Comparison of ENCODE assay signal across 21 cellular contexts in genomic region chr14:79586401-79586800, GRCh38.
A peak's percentile ranks its signal among the peaks of the same experiment; 100 is the strongest.
DNase-seq lines count a peak whose midpoint lies in the region; ATAC-seq and TF ChIP-seq lines count a peak whose summit lies in the region.
"Had no signal": no experiment of that assay in that cellular context is flagged by ENCODE, and none has a peak within 500 bp of the region (broad histone marks: within the 10 kb centered on the region; RNA-seq: fewer than 3 reads in every experiment).

No MANE protein-coding gene starts in this region.

- H3K4me2 ChIP-seq in Loucy (ENCODE audit: low read depth, low read length, poor library complexity, severe bottlenecking) (peak overlapping the region; percentile 55), mesenchymal stem cell (ENCODE audit: low read length, poor library complexity, severe bottlenecking) (peak overlapping the region; percentile 28)

- no peaks in the 10 kb centered on the region; the same call in 1 of the 2 replicates for H3F3A ChIP-seq in Loucy (ENCODE audit: low read depth)

- H3K9ac ChIP-seq in Loucy (ENCODE audit: low read depth, low read length, poor library complexity, severe bottlenecking): no peak overlapping the region
- H3K9ac ChIP-seq in mesenchymal stem cell (ENCODE audit: low read length): no peak overlapping the region

- H3K4me1 Mint-ChIP-seq in activated CD4-positive, alpha-beta T cell treated with anti-CD3 and anti-CD28 coated beads for 36 hours: no peaks in the 10 kb centered on the region
- H3K4me1 Mint-ChIP-seq: activated CD4-positive, alpha-beta T cell treated with anti-CD3 and anti-CD28 coated beads, Interleukin-2, amount 10 ng/mL, durations not matched to agents 7 days and 5 days; CD14-positive monocyte had no signal

- CTCF ChIA-PET in activated CD4-positive, alpha-beta T cell treated with anti-CD3 and anti-CD28 coated beads for 36 hours (lab: Charles Lee): no interaction called here

- H3K14ac ChIP-seq in mesenchymal stem cell (ENCODE audit: low read length in 2 of 2): no peak overlapping the region

- peak overlapping the region; percentile 93 for H3K27ac ChIP-seq in brain microvascular endothelial cell
- peak overlapping the region; percentile 84 for H3K27ac ChIP-seq in mesenchymal stem cell (ENCODE audit: low read length, poor library complexity, severe bottlenecking)
- H3K27ac ChIP-seq in thyroid gland: no peak overlapping the region
- H3K27ac ChIP-seq: neutrophil, WERI-Rb-1 had no signal

- H3K4me1 ChIP-seq in Loucy (ENCODE audit: insufficient read depth, low read length, poor library complexity, severe bottlenecking) (peaks cover 23% of the 10 kb centered on the region), mesenchymal stem cell (ENCODE audit: control insufficient read depth, insufficient read depth, low read depth, low read length) (peaks cover 6% of the 10 kb centered on the region), thyroid gland (peaks cover 0 to 4% of the 10 kb centered on the region in 2 donors)

- H3K4ac ChIP-seq in mesenchymal stem cell (ENCODE audit: low read depth in 1 of 2, low read length in 2 of 2): no peak overlapping the region

- no peak overlapping the region for H3K18ac ChIP-seq in mesenchymal stem cell (ENCODE audit: low read depth in 1 of 2, low read length in 2 of 2)

- H3K9me3 ChIP-seq in Loucy (ENCODE audit: insufficient read depth, low read depth, low read length) (peaks cover 3% of the 10 kb centered on the region; the same call in 1 of the 2 replicates), mesenchymal stem cell (ENCODE audit: control insufficient read depth, low read length) (no peaks in the 10 kb centered on the region), thyroid gland (no peaks in the 10 kb centered on the region)
- H3K9me3 ChIP-seq: neutrophil had no signal

- no peak overlapping the region for H2AK5ac ChIP-seq in mesenchymal stem cell (ENCODE audit: low read length, severe bottlenecking)

- intact Hi-C loops in thyroid gland (cut with DNase I): no loop called here
- intact Hi-C loops in activated CD4-positive, alpha-beta T cell treated with anti-CD3 and anti-CD28 coated beads for 36 hours (cut with DNase I, micrococcal nuclease): no loop called here
- intact Hi-C loops in lower leg skin (cut with DNase I; ENCODE audit: low total_unique reads): no loop called here

- H3K9me2 ChIP-seq in Loucy (replicated peaks; ENCODE audit: low read depth, low read length): no peaks in the 10 kb centered on the region

- H3K4me3 Mint-ChIP-seq in activated CD4-positive, alpha-beta T cell treated with anti-CD3 and anti-CD28 coated beads for 36 hours: no peak overlapping the region
- H3K4me3 Mint-ChIP-seq: activated CD4-positive, alpha-beta T cell treated with anti-CD3 and anti-CD28 coated beads, Interleukin-2, amount 10 ng/mL, durations not matched to agents 7 days and 5 days; activated T-cell treated with anti-CD3 and anti-CD28 coated beads, Interleukin-2, amount 50 U/mL, for 4 hours; CD14-positive monocyte had no signal

- H2AFZ ChIP-seq in Loucy (ENCODE audit: low read length) (no peak overlapping the region), mesenchymal stem cell (ENCODE audit: low read depth, low read length) (no peak overlapping the region)

- no peak for TF ChIP-seq POLR2A in thyroid gland (IDR thresholded peaks at IDR 0.05)
- TF ChIP-seq POLR2A in lower leg skin (IDR thresholded peaks at IDR 0.05): no peak

- 99% methylated on average over 5 of the region's 5 CpGs for WGBS in mesenchymal stem cell
- WGBS in thyroid gland, 2 donors: 67 to 84% methylated on average over 5 of the region's 5 CpGs
- 67% methylated on average over 5 of the region's 5 CpGs for WGBS in lower leg skin, 2 donors

- no peak overlapping the region for H3K23ac ChIP-seq in mesenchymal stem cell (ENCODE audit: low read length in 2 of 2)

- H3K27me3 Mint-ChIP-seq in activated CD4-positive, alpha-beta T cell treated with anti-CD3 and anti-CD28 coated beads for 36 hours: no peaks in the 10 kb centered on the region
- H3K27me3 Mint-ChIP-seq: activated CD4-positive, alpha-beta T cell treated with anti-CD3 and anti-CD28 coated beads, Interleukin-2, amount 10 ng/mL, durations not matched to agents 7 days and 5 days had no signal

- no peak for TF ChIP-seq CTCF in Loucy (conservative IDR thresholded peaks at IDR 0.05; ENCODE audit: low read length)
- TF ChIP-seq CTCF in brain microvascular endothelial cell (IDR thresholded peaks at IDR 0.05; ENCODE audit: low read depth, low read length, missing control alignments): no peak
- no peak for TF ChIP-seq CTCF in thyroid gland (IDR thresholded peaks at IDR 0.05)
- no peak for TF ChIP-seq CTCF in lower leg skin (IDR thresholded peaks at IDR 0.05)

- no peak overlapping the region for H2BK120ac ChIP-seq in mesenchymal stem cell (ENCODE audit: low read depth, low read length)

- no peak overlapping the region for H2BK15ac ChIP-seq in mesenchymal stem cell (ENCODE audit: low read depth, poor library complexity, severe bottlenecking)

- DNase-seq in brain microvascular endothelial cell (no peak), mesenchymal stem cell (no peak), thyroid gland (peak; percentile 7 to 9), COR-L47 (lab: John Stamatoyannopoulos, UW) (no peak), GOT3 (lab: John Stamatoyannopoulos, UW) (no peak), lower leg skin (ENCODE audit: low spot score in 2 of 2) (no peak)
- no peak for DNase-seq in activated CD4-positive, alpha-beta T cell treated with anti-CD3 and anti-CD28 coated beads for 36 hours
- DNase-seq: activated CD4-positive, alpha-beta T cell treated with anti-CD3 and anti-CD28 coated beads, Interleukin-2, amount 10 ng/mL, durations not matched to agents 7 days and 5 days; activated gamma-delta T cell treated with Interleukin-2 at 50 U/mL for 16 hours; activated T-cell treated with anti-CD3 and anti-CD28 coated beads, Interleukin-2, amount 50 U/mL, for 4 hours; MV-4-11; NCI-H526; retina; SHP77; stimulated activated CD4-positive, alpha-beta T cell treated with anti-CD3 and anti-CD28 coated beads, Interleukin-2, amount 100 ng/mL, for 24 hours; T1000; WERI-Rb-1 had no signal

- no peak overlapping the region for H4K91ac ChIP-seq in mesenchymal stem cell (ENCODE audit: low read length)

- H3K4me3 ChIP-seq in Loucy (ENCODE audit: low read length, poor library complexity, severe bottlenecking) (peak overlapping the region; percentile 46), brain microvascular endothelial cell (ENCODE audit: low read depth, low read length) (no peak overlapping the region), mesenchymal stem cell (ENCODE audit: insufficient read depth in 1 of 2, low read depth in 1 of 2, low read length in 2 of 2) (no peak overlapping the region), thyroid gland (replicated peaks in 1 of 3) (no peak overlapping the region), lower leg skin (ENCODE audit: low read depth, poor library complexity, severe bottlenecking) (no peak overlapping the region)
- H3K4me3 ChIP-seq: GM12878 had no signal

- no peaks in the 10 kb centered on the region for H3K79me1 ChIP-seq in mesenchymal stem cell (replicated peaks; ENCODE audit: low read length, poor library complexity, severe bottlenecking)

- no peak overlapping the region for H4K8ac ChIP-seq in mesenchymal stem cell (ENCODE audit: low read length)

- in situ Hi-C loops in brain microvascular endothelial cell (cut with HindIII; ENCODE audit: low pct_ligation_motif_present, low sequenced_read_pairs): no loop called here

- H4K20me1 ChIP-seq in Loucy (ENCODE audit: insufficient read depth, low read length, poor library complexity, severe bottlenecking): no peaks in the 10 kb centered on the region

- no peak overlapping the region for H2BK5ac ChIP-seq in mesenchymal stem cell (ENCODE audit: low read depth, low read length, poor library complexity, severe bottlenecking)

- ATAC-seq in activated CD4-positive, alpha-beta T cell treated with anti-CD3 and anti-CD28 coated beads for 36 hours: no peak
- ATAC-seq: activated T-cell treated with anti-CD3 and anti-CD28 coated beads, Interleukin-2, amount 50 U/mL, for 4 hours; GM12878 had no signal

- H3K36me3 Mint-ChIP-seq in activated CD4-positive, alpha-beta T cell treated with anti-CD3 and anti-CD28 coated beads for 36 hours (ENCODE audit: low read depth): no peaks in the 10 kb centered on the region
- H3K36me3 Mint-ChIP-seq: CD14-positive monocyte had no signal

- H3K27me3 ChIP-seq in Loucy (ENCODE audit: insufficient read depth, low read length, poor library complexity, severe bottlenecking) (no peaks in the 10 kb centered on the region), brain microvascular endothelial cell (replicated peaks) (no peaks in the 10 kb centered on the region), mesenchymal stem cell (ENCODE audit: control insufficient read depth in 1 of 2, insufficient read depth in 1 of 2, low read length in 2 of 2) (no peaks in the 10 kb centered on the region), thyroid gland (no peaks in the 10 kb centered on the region)
- H3K27me3 ChIP-seq: neutrophil had no signal

- no peak overlapping the region for H3K27ac Mint-ChIP-seq in activated CD4-positive, alpha-beta T cell treated with anti-CD3 and anti-CD28 coated beads for 36 hours
- H3K27ac Mint-ChIP-seq: activated CD4-positive, alpha-beta T cell treated with anti-CD3 and anti-CD28 coated beads, Interleukin-2, amount 10 ng/mL, durations not matched to agents 7 days and 5 days had no signal

- H3K79me2 ChIP-seq in Loucy (ENCODE audit: insufficient read depth, low read length): no peaks in the 10 kb centered on the region

- peaks cover 2% of the 10 kb centered on the region for H3K9me3 Mint-ChIP-seq in activated CD4-positive, alpha-beta T cell treated with anti-CD3 and anti-CD28 coated beads for 36 hours (ENCODE audit: low read depth)
- H3K9me3 Mint-ChIP-seq: activated CD4-positive, alpha-beta T cell treated with anti-CD3 and anti-CD28 coated beads, Interleukin-2, amount 10 ng/mL, durations not matched to agents 7 days and 5 days had no signal

- H3K36me3 ChIP-seq in Loucy (ENCODE audit: insufficient read depth, low read length): no peaks in the 10 kb centered on the region
- no peaks in the 10 kb centered on the region for H3K36me3 ChIP-seq in brain microvascular endothelial cell (replicated peaks)
- H3K36me3 ChIP-seq in mesenchymal stem cell (ENCODE audit: control insufficient read depth in 1 of 2, insufficient read depth in 2 of 2, low read depth in 1 of 2, low read length in 2 of 2): no peaks in the 10 kb centered on the region
- no peaks in the 10 kb centered on the region for H3K36me3 ChIP-seq in thyroid gland
- H3K36me3 ChIP-seq: neutrophil, WERI-Rb-1 had no signal

- POLR2A ChIA-PET in activated CD4-positive, alpha-beta T cell treated with anti-CD3 and anti-CD28 coated beads for 36 hours (lab: Charles Lee): no interaction called here

- H2BK12ac ChIP-seq in mesenchymal stem cell (ENCODE audit: low read length in 2 of 2): no peak overlapping the region

Comparison
In these comparisons a context has a peak if more than half of its experiments do, and no peak if none do; other contexts are left out.
1. DNase-seq: peak in thyroid gland (2 of 2); none in brain microvascular endothelial cell (single experiment), mesenchymal stem cell (single experiment), COR-L47 (single experiment), GOT3 (single experiment), activated CD4-positive, alpha-beta T cell treated with anti-CD3 and anti-CD28 coated beads for 36 hours (single experiment) and lower leg skin (0 of 2).
2. H3K27ac ChIP-seq: peak in brain microvascular endothelial cell (single experiment) and mesenchymal stem cell (single experiment); none in thyroid gland (0 of 3).